In genomic region chr19:48333467-48334384, GRCh38 we compare ENCODE assay signal across 8 cellular contexts. TPM values are rescaled to one million over a fixed set of nuclear protein-coding genes. Genes with fewer than 3 reads are reported as not detected.
A peak's percentile ranks its signal among the peaks of the same experiment; 100 is the strongest.
DNase-seq lines count a peak whose midpoint lies in the region; ATAC-seq, FAIRE-seq and TF ChIP-seq lines count a peak whose summit lies in the region.

No MANE protein-coding gene starts in this region.

- DNase-seq in DMS79 (lab: John Stamatoyannopoulos, UW) (peak; percentile 84), frontal cortex (ENCODE audit: low spot score in 2 of 2) (peak; percentile 83 to 88), non-pigmented ciliary epithelial cell (ENCODE audit: low read depth) (peak; percentile 79), substantia nigra (lab: John Stamatoyannopoulos, UW) (peak in 48 of 49 donors; percentile 16 to 85 (median 61))
- DNase-seq in activated gamma-delta T cell treated with anti-CD3 and anti-CD28 coated beads, Interleukin-2, amount 50 U/mL, for 16 hours (ENCODE audit: low read depth), result peak; percentile 87

- peak; percentile 42 for ATAC-seq in GM21723 (IDR thresholded peaks at IDR 0.05; ENCODE audit: unreplicated experiment)

- TF ChIP-seq CTCF in LNCAP (IDR thresholded peaks at IDR 0.05), result peak; percentile 50

- TF ChIP-seq POLR2A in Raji (IDR thresholded peaks at IDR 0.05; ENCODE audit: insufficient read depth, low read depth, low read length), result peak; percentile 90

- H3K27ac ChIP-seq in substantia nigra (ENCODE audit: low read depth, low read length, poor library complexity, severe bottlenecking), result peak overlapping the region; percentile 77

- FAIRE-seq in frontal cortex (lab: Jason Lieb, UNC), result no peak

RNA-seq across cellular contexts. Expression of gene EMP3, which starts 8.4 kb away (rescaled TPM):
- 3.7 TPM for total RNA-seq in frontal cortex

RNA-seq across cellular contexts. Expression of gene TMEM143, which starts 30.0 kb away (rescaled TPM):
- 3.7 TPM for total RNA-seq in frontal cortex

RNA-seq across cellular contexts. Expression of gene SYNGR4, which starts 30.4 kb away (rescaled TPM):
- not detected for total RNA-seq in frontal cortex

RNA-seq across cellular contexts. Expression of gene KDELR1, which starts 57.6 kb away (rescaled TPM):
- total RNA-seq in frontal cortex, result 21.6 TPM

RNA-seq across cellular contexts. Expression of gene GRIN2D, which starts 59.7 kb away (rescaled TPM):
- 2.9 TPM for total RNA-seq in frontal cortex

Comparison
In these comparisons a context has a peak if more than half of its experiments do, and no peak if none do; other contexts are left out.
1. Peak in every context shown above with its lines: DNase-seq, ATAC-seq and H3K27ac ChIP-seq.